18 cellular contexts compared by ENCODE assay signal in the genomic region with DNA sequence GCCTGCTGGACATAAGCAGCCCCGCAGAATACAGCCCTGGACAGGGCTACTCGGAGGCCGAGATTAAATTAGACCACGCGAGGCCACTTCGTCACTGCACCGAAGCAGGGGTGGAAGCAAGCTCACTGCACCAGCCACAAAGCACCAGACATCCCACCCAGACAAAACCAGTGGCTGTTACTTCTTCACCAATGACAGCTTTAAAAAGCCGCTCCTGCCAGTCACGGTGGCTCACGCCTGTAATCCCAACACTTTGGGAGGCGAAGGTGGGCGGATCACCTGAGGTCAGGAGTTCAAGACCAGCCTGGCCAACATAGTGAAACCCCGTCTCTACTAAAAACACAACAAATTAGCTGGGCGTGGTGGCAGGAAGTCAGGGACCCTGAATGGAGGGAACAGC. TPM values are rescaled to one million over a fixed set of nuclear protein-coding genes. Genes with fewer than 3 reads are reported as not detected.
"Had no signal": no experiment of that assay in that cellular context is flagged by ENCODE, and none has a peak within 500 bp of the region (broad histone marks: within the 10 kb centered on the region; RNA-seq: fewer than 3 reads in every experiment).

No MANE protein-coding gene starts in this region.

RNA-seq across cellular contexts. Expression of a gene that starts 27.4 kb away (rescaled TPM):
- total RNA-seq: endodermal cell had no signal

RNA-seq across cellular contexts. Expression of a gene that starts 30.2 kb away (rescaled TPM):
- total RNA-seq: colonic mucosa, dermis microvascular lymphatic vessel endothelial cell, endodermal cell, esophagus mucosa, esophagus squamous epithelium, gastrocnemius medialis, glomerular endothelial cell, heart right ventricle, kidney epithelial cell, left cardiac atrium, left lung, left ventricle myocardium superior, lower leg skin, lower lobe of right lung, lung microvascular endothelial cell, mononuclear cell, mucosa of gallbladder had no signal
- polyA plus RNA-seq: heart right ventricle, keratinocyte had no signal

RNA-seq across cellular contexts. Expression of a gene that starts 46.6 kb away (rescaled TPM):
- total RNA-seq: colonic mucosa, dermis microvascular lymphatic vessel endothelial cell, endodermal cell, esophagus mucosa, esophagus squamous epithelium, gastrocnemius medialis, glomerular endothelial cell, heart right ventricle, kidney epithelial cell, left cardiac atrium, left lung, left ventricle myocardium superior, lower leg skin, lower lobe of right lung, lung microvascular endothelial cell, mononuclear cell, mucosa of gallbladder had no signal
- polyA plus RNA-seq: heart right ventricle, keratinocyte had no signal
